21 cellular contexts compared by ENCODE assay signal in the genomic region with DNA sequence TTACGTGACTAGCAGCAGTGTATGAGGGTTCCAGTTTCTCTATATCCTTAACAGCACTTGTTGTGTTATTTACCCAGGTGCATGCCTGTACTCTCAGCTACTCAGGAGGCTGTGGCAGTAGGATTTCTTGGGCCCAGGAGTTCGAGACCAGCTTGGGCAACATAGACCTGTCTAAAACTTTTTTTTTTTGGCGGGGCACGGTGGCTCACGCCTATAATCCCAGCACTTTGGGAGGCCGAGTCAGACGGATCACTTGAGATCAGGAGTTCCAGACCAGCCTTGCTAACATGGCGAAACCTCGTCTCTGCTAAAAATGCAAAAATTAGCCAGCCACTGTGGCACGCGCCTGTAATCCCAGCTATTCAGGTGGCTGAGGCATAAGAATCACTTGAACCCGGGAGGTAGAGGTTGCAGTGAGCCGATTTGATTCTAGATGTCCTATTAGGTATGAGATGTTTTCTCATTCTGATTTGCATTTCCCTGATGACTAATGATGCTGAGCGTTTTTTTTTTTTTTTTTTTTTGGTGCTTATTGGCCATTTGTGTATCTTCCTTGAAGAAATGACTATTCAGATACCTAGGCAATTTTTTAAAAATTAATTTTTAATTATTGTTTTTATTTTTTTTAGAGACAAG. TPM values are rescaled to one million over a fixed set of nuclear protein-coding genes. Genes with fewer than 3 reads are reported as not detected.
DNase-seq lines count a peak whose midpoint lies in the region; ATAC-seq, FAIRE-seq and TF ChIP-seq lines count a peak whose summit lies in the region.
"Had no signal": no experiment of that assay in that cellular context is flagged by ENCODE, and none has a peak within 500 bp of the region (broad histone marks: within the 10 kb centered on the region; RNA-seq: fewer than 3 reads in every experiment).

No MANE protein-coding gene starts in this region.

- no peaks in the 10 kb centered on the region for H3K9me3 ChIP-seq in CD8-positive, alpha-beta memory T cell (ENCODE audit: low read length)
- no peaks in the 10 kb centered on the region for H3K9me3 ChIP-seq in GM12878 (replicated peaks; ENCODE audit: control insufficient read depth, insufficient read depth, low read length)

- TF ChIP-seq POLR2A in GM12878 (IDR thresholded peaks at IDR 0.05; ENCODE audit: low read depth, low read length) = no peak

- peak overlapping the region; percentile 76 for H3K4me2 ChIP-seq in GM12878 (ENCODE audit: control insufficient read depth, insufficient read depth)

- no peak overlapping the region for H3K4me3 Mint-ChIP-seq in T-helper 1 cell treated with Interleukin-12 subunit alpha and Interleukin-12 subunit beta and Interleukin-4 antibody, amounts not matched to agents 30 μg/mL and 1 μg/mL, for 36 hours
- no peak overlapping the region for H3K4me3 Mint-ChIP-seq in CD8-positive, alpha-beta memory T cell
- H3K4me3 Mint-ChIP-seq: brain had no signal

- H3K27ac Mint-ChIP-seq in T-helper 1 cell treated with Interleukin-12 subunit alpha and Interleukin-12 subunit beta and Interleukin-4 antibody, amounts not matched to agents 30 μg/mL and 1 μg/mL, for 36 hours = peak overlapping the region; percentile 24
- peak overlapping the region in 1 of 8 donors; percentile 60 for H3K27ac Mint-ChIP-seq in CD8-positive, alpha-beta memory T cell

- 66% methylated on average over 14 of the region's 14 CpGs for WGBS in GM12878 (ENCODE audit: insufficient coverage, insufficient replicate concordance, low lambda C conversion rate, missing lambda C conversion rate)

- no peak overlapping the region; the same call in 1 of the 2 replicates for H3K9ac ChIP-seq in GM12878 (ENCODE audit: control insufficient read depth, insufficient read depth, low read length)

- no peak overlapping the region for H3K4me3 ChIP-seq in CD8-positive, alpha-beta memory T cell (ENCODE audit: low read length)
- H3K4me3 ChIP-seq in GM12878 = no peak overlapping the region
- H3K4me3 ChIP-seq: skin epidermis had no signal

- no peaks in the 10 kb centered on the region for H3K9me3 Mint-ChIP-seq in T-helper 1 cell treated with Interleukin-12 subunit alpha and Interleukin-12 subunit beta and Interleukin-4 antibody, amounts not matched to agents 30 μg/mL and 1 μg/mL, for 36 hours
- H3K9me3 Mint-ChIP-seq in CD8-positive, alpha-beta memory T cell = no peaks in the 10 kb centered on the region
- H3K9me3 Mint-ChIP-seq: brain had no signal

- no peaks in the 10 kb centered on the region for H3K27me3 ChIP-seq in CD8-positive, alpha-beta memory T cell (ENCODE audit: insufficient read depth, low read length, poor library complexity, severe bottlenecking)
- H3K27me3 ChIP-seq in GM12878 (replicated peaks in 1 of 2; ENCODE audit: control insufficient read depth in 2 of 2, insufficient read depth in 2 of 2, low read length in 1 of 2) = no peaks in the 10 kb centered on the region

- TF ChIP-seq EP300 in GM12878 (IDR thresholded peaks at IDR 0.05; ENCODE audit: borderline replicate concordance in 1 of 2, control insufficient read depth in 1 of 2, low read depth in 2 of 2, low read length in 2 of 2) = no peak

- BruUV-seq in GM12878 (replicated peaks; lab: Mats Ljungman, UMichigan) = no TSS peak

- RAD21 ChIA-PET in GM12878 (lab: Charles Lee; ENCODE audit: unreplicated experiment) = interaction anchor here (1.1 to 2.8 kb wide), 4 partner anchors 30 to 68 kb away, joined by 3 to 25 read pairs (median 4); partner anchors contain the start of gene MSL1

- no peak for TF ChIP-seq CTCF in RWPE1 (conservative IDR thresholded peaks at IDR 0.05; ENCODE audit: low read depth)
- TF ChIP-seq CTCF in GM12878 (IDR thresholded peaks at IDR 0.05 in 2 of 3, conservative IDR thresholded peaks at IDR 0.05 in 1 of 3; ENCODE audit: control insufficient read depth in 2 of 3, extremely low read depth in 1 of 3, insufficient read depth in 1 of 3, low read depth in 3 of 3, low read length in 3 of 3) = no peak

- DNase-seq in T-helper 1 cell = no peak
- no peak for DNase-seq in CD8-positive, alpha-beta memory T cell
- DNase-seq in RWPE1 (ENCODE audit: low spot score) = no peak
- DNase-seq in GM12878 (ENCODE audit: low read depth, low spot score) = no peak
- no peak for DNase-seq in NCI-H748 (lab: John Stamatoyannopoulos, UW; ENCODE audit: unreplicated experiment)
- no peak for DNase-seq in DMS153 treated with DMSO at 0.1 percent for 48 hours (lab: John Stamatoyannopoulos, UW; ENCODE audit: unreplicated experiment)
- DNase-seq: 8988T; activated gamma-delta T cell; DMS79; NCI-H146; NCI-H345; NK-92 treated with Interleukin-12 subunit alpha and Interleukin-12 subunit beta, amount 100 ng/mL, for 24 hours; stimulated activated naive CD4-positive, alpha-beta T cell; SW 1271 had no signal

- H3K36me3 ChIP-seq in CD8-positive, alpha-beta memory T cell (ENCODE audit: insufficient read depth, low read length) = peaks cover 31% of the 10 kb centered on the region
- peaks cover 3 to 11% of the 10 kb centered on the region in 2 experiments for H3K36me3 ChIP-seq in GM12878 (ENCODE audit: control insufficient read depth in 2 of 2, insufficient read depth in 2 of 2, low read length in 1 of 2)

- ATAC-seq in GM12878 = peak; percentile 11; the same call in 1 of the 3 replicates
- no peak for ATAC-seq in GM19397 (IDR thresholded peaks at IDR 0.05; ENCODE audit: unreplicated experiment)

- peaks cover 29% of the 10 kb centered on the region for H3K36me3 Mint-ChIP-seq in T-helper 1 cell treated with Interleukin-12 subunit alpha and Interleukin-12 subunit beta and Interleukin-4 antibody, amounts not matched to agents 30 μg/mL and 1 μg/mL, for 36 hours (ENCODE audit: low read depth)
- H3K36me3 Mint-ChIP-seq in CD8-positive, alpha-beta memory T cell = peaks cover 0 to 72% (median 13%) of the 10 kb centered on the region in 3 donors

- POLR2A ChIA-PET in CD8-positive, alpha-beta memory T cell (lab: Charles Lee) = interaction anchor here (0.7 kb wide), 1 partner anchor 15 kb away, joined by 10 read pairs; no protein-coding TSS in a partner anchor
- POLR2A ChIA-PET in RWPE1 (lab: Yijun Ruan, JAX; ENCODE audit: low non-redundant PET) = interaction anchor here (0.5 kb wide), 1 partner anchor 662 kb away, joined by 9 read pairs; no protein-coding TSS in a partner anchor
- POLR2A ChIA-PET in GM12878 (lab: Charles Lee) = interaction anchor here (1.7 to 2.8 kb wide), 3 partner anchors 13 to 55 kb away, joined by 5 to 22 read pairs (median 7); partner anchors contain the start of gene CASC3

- peak overlapping the region; percentile 54 for H3K27ac ChIP-seq in CD8-positive, alpha-beta memory T cell (ENCODE audit: low read depth, low read length)
- H3K27ac ChIP-seq in RWPE1 = peak overlapping the region; percentile 35; the same call in 1 of the 2 replicates
- H3K27ac ChIP-seq in GM12878 (ENCODE audit: control insufficient read depth, insufficient read depth) = peak overlapping the region; percentile 82
- H3K27ac ChIP-seq: C4-2B, epithelial cell of prostate, skin epidermis had no signal

- H3K4me1 ChIP-seq in CD8-positive, alpha-beta memory T cell (ENCODE audit: insufficient read depth, low read length) = no peaks in the 10 kb centered on the region
- peaks cover 16% of the 10 kb centered on the region for H3K4me1 ChIP-seq in GM12878 (ENCODE audit: control insufficient read depth, insufficient read depth, low read length)

- peaks cover 22% of the 10 kb centered on the region for H3K79me2 ChIP-seq in GM12878 (ENCODE audit: control insufficient read depth, insufficient read depth, low read length)

- in situ Hi-C loops in GM12878 (cut with MboI) = no loop called here

- no peak for FAIRE-seq in GM12878 (lab: Jason Lieb, UNC)
- FAIRE-seq: HTR-8/SVneo had no signal

- H3K27me3 Mint-ChIP-seq in T-helper 1 cell treated with Interleukin-12 subunit alpha and Interleukin-12 subunit beta and Interleukin-4 antibody, amounts not matched to agents 30 μg/mL and 1 μg/mL, for 36 hours (ENCODE audit: low read depth) = no peaks in the 10 kb centered on the region
- no peaks in the 10 kb centered on the region for H3K27me3 Mint-ChIP-seq in CD8-positive, alpha-beta memory T cell
- H3K27me3 Mint-ChIP-seq: brain had no signal

- no peaks in the 10 kb centered on the region for H4K20me1 ChIP-seq in GM12878 (ENCODE audit: control insufficient read depth, insufficient read depth)

- peak overlapping the region; percentile 54; the same call in 1 of the 2 replicates for H2AFZ ChIP-seq in GM12878 (ENCODE audit: control insufficient read depth, low read depth, low read length)

- CTCF ChIA-PET in CD8-positive, alpha-beta memory T cell (lab: Charles Lee) = interaction anchor here (0.9 to 2.0 kb wide), 3 partner anchors 15 to 78 kb away, joined by 3 to 5 read pairs (median 5); no protein-coding TSS in a partner anchor
- CTCF ChIA-PET in RWPE1 (lab: Yijun Ruan, JAX) = interaction anchor here (0.6 to 0.9 kb wide), 4 partner anchors 14 to 312 kb away, joined by 3 to 4 read pairs (median 3); no protein-coding TSS in a partner anchor
- CTCF ChIA-PET in GM12878 (lab: Yijun Ruan, JAX) = interaction anchor here (1.0 to 4.0 kb wide), 4 partner anchors 11 to 48 kb away, joined by 3 to 34 read pairs (median 22); no protein-coding TSS in a partner anchor

- TF ChIP-seq RAD21 in GM12878 (IDR thresholded peaks at IDR 0.05; ENCODE audit: insufficient read depth, low read depth, low read length) = no peak

- peaks cover 14% of the 10 kb centered on the region for H3K4me1 Mint-ChIP-seq in T-helper 1 cell treated with Interleukin-12 subunit alpha and Interleukin-12 subunit beta and Interleukin-4 antibody, amounts not matched to agents 30 μg/mL and 1 μg/mL, for 36 hours (ENCODE audit: low read depth)
- H3K4me1 Mint-ChIP-seq in CD8-positive, alpha-beta memory T cell = peaks cover 30 to 68% (median 54%) of the 10 kb centered on the region in 3 donors
- H3K4me1 Mint-ChIP-seq: brain had no signal

- intact Hi-C loops in GM12878 (cut with micrococcal nuclease; ENCODE audit: unreplicated experiment) = loop anchor here (5.0 kb wide), 1 partner anchor 41 kb away; no protein-coding TSS in a partner anchor

- SMC1A ChIA-PET in GM12878 (lab: Charles Lee; ENCODE audit: uncharacterized antibody, unreplicated experiment) = interaction anchor here (0.7 to 3.8 kb wide), 7 partner anchors 11 to 55 kb away, joined by 3 to 44 read pairs (median 4); no protein-coding TSS in a partner anchor

RNA-seq across cellular contexts. Expression of gene CASC3, which starts 13.4 kb away (rescaled TPM):
- 100 to 1,000 TPM; 100 to 101 TPM for total RNA-seq in CD8-positive, alpha-beta memory T cell
- 47.4 TPM for polyA plus RNA-seq in CD8-positive, alpha-beta memory T cell
- 135 and 156 TPM in 2 replicates for total RNA-seq in GM12878 (2013; cell fraction: nucleolus; rRNA removed)
- total RNA-seq in GM12878 (2014; rRNA removed) = 31.8 and 37.6 TPM in 2 replicates
- 31.9 and 33.7 TPM in 2 replicates for total RNA-seq in GM12878 (2014; rRNA removed; fragmentation: Illumina TruSeq; extraction: Trizol)
- 42.9 and 49.0 TPM in 2 replicates for total RNA-seq in GM12878 (2021)
- polyA plus RNA-seq in GM12878 (2011; ENCODE audit: low read depth) = 30.2 TPM
- 40.3 and 60.0 TPM in 2 replicates for polyA plus RNA-seq in GM12878 (2011; rRNA removed)
- 39.7 and 54.1 TPM in 2 replicates for polyA plus RNA-seq in GM12878 (2011; cell fraction: cytosol; rRNA removed)
- polyA plus RNA-seq in GM12878 (2011; cell fraction: nucleus; rRNA removed) = 126 and 159 TPM in 2 replicates
- 40.4 and 44.5 TPM in 2 replicates for polyA plus RNA-seq in GM12878 (2012)
- 52.4 and 59.7 TPM in 2 replicates for polyA plus RNA-seq in GM12878 (2014; fragmentation: Illumina TruSeq; extraction: Trizol)
- polyA plus RNA-seq in GM12878 (2014; fragmentation: Nextera tagmentation; extraction: Ambion mirVana) = 10 to 100 TPM; 12.7 to 16.4 TPM
- polyA plus RNA-seq in GM12878 (2014; rRNA removed) = 30.2 and 34.3 TPM in 2 replicates
- 10 to 100 TPM; 52.6 to 53.4 TPM for polyA plus RNA-seq in GM12878 (2016; fragmentation: Nextera tagmentation; extraction: Ambion mirVana)
- polyA minus RNA-seq in GM12878 (2011; rRNA and poly(A)+ RNA removed) = 40.6 and 41.8 TPM in 2 replicates
- polyA minus RNA-seq in GM12878 (2011; cell fraction: cytosol; rRNA and poly(A)+ RNA removed) = 9.0 and 22.5 TPM in 2 replicates
- 33.4 and 39.4 TPM in 2 replicates for polyA minus RNA-seq in GM12878 (2011; cell fraction: nucleus; rRNA and poly(A)+ RNA removed)

RNA-seq across cellular contexts. Expression of gene RAPGEFL1, which starts 23.5 kb away (rescaled TPM):
- total RNA-seq in CD8-positive, alpha-beta memory T cell = 1 to 10 TPM; 5.7 to 6.3 TPM
- polyA plus RNA-seq in CD8-positive, alpha-beta memory T cell = 0.32 TPM
- total RNA-seq in GM12878 (2013; cell fraction: nucleolus; rRNA removed) = 5.0 and 6.2 TPM in 2 replicates
- total RNA-seq in GM12878 (2014; rRNA removed) = 0.98 and 1.6 TPM in 2 replicates
- 0.83 and 1.2 TPM in 2 replicates for total RNA-seq in GM12878 (2014; rRNA removed; fragmentation: Illumina TruSeq; extraction: Trizol)
- total RNA-seq in GM12878 (2021) = 2.8 and 3.2 TPM in 2 replicates
- 1.6 TPM for polyA plus RNA-seq in GM12878 (2011; ENCODE audit: low read depth)
- polyA plus RNA-seq in GM12878 (2011; rRNA removed) = 0.82 and 1.7 TPM in 2 replicates
- polyA plus RNA-seq in GM12878 (2011; cell fraction: cytosol; rRNA removed) = 1.4 and 2.0 TPM in 2 replicates
- 10.8 and 13.1 TPM in 2 replicates for polyA plus RNA-seq in GM12878 (2011; cell fraction: nucleus; rRNA removed)
- 1.9 and 2.3 TPM in 2 replicates for polyA plus RNA-seq in GM12878 (2012)
- polyA plus RNA-seq in GM12878 (2014; fragmentation: Illumina TruSeq; extraction: Trizol) = 1.2 and 2.2 TPM in 2 replicates
- polyA plus RNA-seq in GM12878 (2014; fragmentation: Nextera tagmentation; extraction: Ambion mirVana) = under 1 TPM; 0.13 to 0.38 TPM
- 2.9 and 3.6 TPM in 2 replicates for polyA plus RNA-seq in GM12878 (2014; rRNA removed)
- polyA plus RNA-seq in GM12878 (2016; fragmentation: Nextera tagmentation; extraction: Ambion mirVana) = 1 to 10 TPM in 1 of 2 experiments, under 1 TPM in 1; 0.95 to 1.3 TPM
- polyA minus RNA-seq in GM12878 (2011; rRNA and poly(A)+ RNA removed) = 1.8 and 2.2 TPM in 2 replicates
- polyA minus RNA-seq in GM12878 (2011; cell fraction: cytosol; rRNA and poly(A)+ RNA removed) = 1.6 and 2.1 TPM in 2 replicates
- polyA minus RNA-seq in GM12878 (2011; cell fraction: nucleus; rRNA and poly(A)+ RNA removed) = 3.0 and 6.3 TPM in 2 replicates

RNA-seq across cellular contexts. Expression of gene MSL1, which starts 31.9 kb away (rescaled TPM):
- total RNA-seq in CD8-positive, alpha-beta memory T cell = 10 to 100 TPM; 88.6 to 91.5 TPM
- polyA plus RNA-seq in CD8-positive, alpha-beta memory T cell = 13.5 TPM
- 146 and 147 TPM in 2 replicates for total RNA-seq in GM12878 (2013; cell fraction: nucleolus; rRNA removed)
- total RNA-seq in GM12878 (2014; rRNA removed) (56.3 and 57.6 TPM in 2 replicates), GM12878 (2014; rRNA removed; fragmentation: Illumina TruSeq; extraction: Trizol) (56.4 and 56.5 TPM in 2 replicates), GM12878 (2021) (47.8 and 50.6 TPM in 2 replicates)
- polyA plus RNA-seq in GM12878 (2011; ENCODE audit: low read depth) = 38.1 TPM
- polyA plus RNA-seq in GM12878 (2011; rRNA removed) (80.9 and 101 TPM in 2 replicates), GM12878 (2014; fragmentation: Illumina TruSeq; extraction: Trizol) (95.2 and 110 TPM in 2 replicates), GM12878 (2014; fragmentation: Nextera tagmentation; extraction: Ambion mirVana) (10 to 100 TPM; 11.1 to 18.0 TPM), GM12878 (2014; rRNA removed) (52.0 and 53.1 TPM in 2 replicates), GM12878 (2016; fragmentation: Nextera tagmentation; extraction: Ambion mirVana) (1 to 10 TPM; 6.1 to 9.5 TPM)
- polyA plus RNA-seq in GM12878 (2011; cell fraction: cytosol; rRNA removed) = 34.6 and 35.7 TPM in 2 replicates
- polyA plus RNA-seq in GM12878 (2011; cell fraction: nucleus; rRNA removed) = 220 and 227 TPM in 2 replicates
- 45.9 and 51.6 TPM in 2 replicates for polyA plus RNA-seq in GM12878 (2012)
- 33.0 and 40.5 TPM in 2 replicates for polyA minus RNA-seq in GM12878 (2011; rRNA and poly(A)+ RNA removed)
- 16.6 and 20.3 TPM in 2 replicates for polyA minus RNA-seq in GM12878 (2011; cell fraction: cytosol; rRNA and poly(A)+ RNA removed)
- 30.2 and 34.7 TPM in 2 replicates for polyA minus RNA-seq in GM12878 (2011; cell fraction: nucleus; rRNA and poly(A)+ RNA removed)

RNA-seq across cellular contexts. Expression of gene NR1D1, which starts 53.3 kb away (rescaled TPM):
- 10 to 100 TPM; 10.0 to 10.2 TPM for total RNA-seq in CD8-positive, alpha-beta memory T cell
- polyA plus RNA-seq in CD8-positive, alpha-beta memory T cell = 10.4 TPM
- 5.0 TPM in 2 replicates for total RNA-seq in GM12878 (2013; cell fraction: nucleolus; rRNA removed)
- total RNA-seq in GM12878 (2014; rRNA removed) = 0.49 and 1.0 TPM in 2 replicates
- total RNA-seq in GM12878 (2014; rRNA removed; fragmentation: Illumina TruSeq; extraction: Trizol) = 0.31 and 0.37 TPM in 2 replicates
- total RNA-seq in GM12878 (2021) = 3.4 and 3.6 TPM in 2 replicates
- 0.85 TPM for polyA plus RNA-seq in GM12878 (2011; ENCODE audit: low read depth)
- 0.17 and 0.41 TPM in 2 replicates for polyA plus RNA-seq in GM12878 (2011; rRNA removed)
- 0.67 and 1.2 TPM in 2 replicates for polyA plus RNA-seq in GM12878 (2011; cell fraction: cytosol; rRNA removed)
- polyA plus RNA-seq in GM12878 (2011; cell fraction: nucleus; rRNA removed) = 5.1 and 5.9 TPM in 2 replicates
- 2.0 and 3.6 TPM in 2 replicates for polyA plus RNA-seq in GM12878 (2012)
- polyA plus RNA-seq in GM12878 (2014; fragmentation: Illumina TruSeq; extraction: Trizol) = 0.44 and 1.8 TPM in 2 replicates
- polyA plus RNA-seq in GM12878 (2014; fragmentation: Nextera tagmentation; extraction: Ambion mirVana) = under 1 TPM; 0.10 to 0.33 TPM
- polyA plus RNA-seq in GM12878 (2014; rRNA removed) = 0.87 and 1.2 TPM in 2 replicates
- 1 to 10 TPM; 1.8 to 2.6 TPM for polyA plus RNA-seq in GM12878 (2016; fragmentation: Nextera tagmentation; extraction: Ambion mirVana)
- 1.0 and 1.4 TPM in 2 replicates for polyA minus RNA-seq in GM12878 (2011; rRNA and poly(A)+ RNA removed)
- 2.1 TPM in 2 replicates for polyA minus RNA-seq in GM12878 (2011; cell fraction: cytosol; rRNA and poly(A)+ RNA removed)
- 3.1 and 6.0 TPM in 2 replicates for polyA minus RNA-seq in GM12878 (2011; cell fraction: nucleus; rRNA and poly(A)+ RNA removed)
